36 cellular contexts compared by ENCODE assay signal in genomic region chr9:85704744-85705143, GRCh38.
"Had no signal": no experiment of that assay in that cellular context is flagged by ENCODE, and none has a peak within 500 bp of the region (broad histone marks: within the 10 kb centered on the region; RNA-seq: fewer than 3 reads in every experiment).

No MANE protein-coding gene starts in this region.

- H3K4me3 ChIP-seq: Peyer's patch, SJSA1 had no signal

- H3K27ac ChIP-seq: KMS-11, Peyer's patch, SJSA1, WERI-Rb-1 had no signal

- DNase-seq: activated CD4-positive, alpha-beta T cell treated with anti-CD3 and anti-CD28 coated beads for 1 hour; activated CD4-positive, alpha-beta T cell treated with anti-CD3 and anti-CD28 coated beads for 48 hours; activated CD4-positive, alpha-beta T cell treated with anti-CD3 and anti-CD28 coated beads, Interleukin-2, amount 50 U/mL, for 4 hours; activated CD4-positive, CD25-positive, alpha-beta regulatory T cell; activated CD8-positive, alpha-beta T cell treated with anti-CD3 and anti-CD28 coated beads for 36 hours; activated naive CD4-positive, alpha-beta T cell treated with anti-CD3 and anti-CD28 coated beads, Interleukin-2, amount 10 ng/mL, durations not matched to agents 7 days and 5 days; activated naive CD8-positive, alpha-beta T cell treated with anti-CD3 and anti-CD28 coated beads, Interleukin-2, amount 50 U/mL, for 24 hours; activated T-cell treated with anti-CD3 and anti-CD28 coated beads, Interleukin-2, amount 50 U/mL, for 1 hour; anterior cingulate cortex; caudate nucleus; MM.1S; MV-4-11; NCI-H1092; NCI-H1436 treated with DMSO at 0.1 percent for 48 hours; NCI-H1694 treated with DMSO at 0.1 percent for 48 hours; NCI-H2029; NCI-H2171; NCI-H510A; NCI-H526; NCI-H748 treated with DMSO at 0.1 percent for 48 hours; NK-92 treated with Interleukin-12 subunit alpha and Interleukin-12 subunit beta, amount 100 ng/mL, for 24 hours; PC-3; Peyer's patch; RPMI8226; SHP77 treated with DMSO at 0.1 percent for 48 hours; SK-N-SH; T-cell; T-helper 2 cell; T-helper 9 cell; WERI-Rb-1 had no signal

- ATAC-seq: activated CD8-positive, alpha-beta T cell treated with anti-CD3 and anti-CD28 coated beads for 36 hours; activated naive CD8-positive, alpha-beta T cell treated with anti-CD3 and anti-CD28 coated beads, Interleukin-2, amount 50 U/mL, for 24 hours; PC-3; T-cell had no signal

- FAIRE-seq: bronchial epithelial cell had no signal

- H3K4me3 Mint-ChIP-seq: activated CD8-positive, alpha-beta T cell treated with anti-CD3 and anti-CD28 coated beads for 36 hours; activated naive CD4-positive, alpha-beta T cell treated with anti-CD3 and anti-CD28 coated beads, Interleukin-2, amount 10 ng/mL, durations not matched to agents 7 days and 5 days; activated naive CD8-positive, alpha-beta T cell; activated naive CD8-positive, alpha-beta T cell treated with anti-CD3 and anti-CD28 coated beads, Interleukin-2, amount 50 U/mL, for 24 hours; activated T-helper 1 cell treated with anti-CD3 and anti-CD28 coated beads, Interleukin-12 subunit alpha, Interleukin-12 subunit beta, Interleukin-2, Interleukin-4 antibody, amounts not matched to agents 30 ng/mL and 10 ng/mL and 1 ng/mL, durations not matched to agents 14 hours and 24 hours and 36 hours; brain; T-cell had no signal

- H3K27me3 ChIP-seq: Peyer's patch, SJSA1 had no signal

- H3K27me3 Mint-ChIP-seq: activated CD8-positive, alpha-beta T cell treated with anti-CD3 and anti-CD28 coated beads for 36 hours; activated naive CD4-positive, alpha-beta T cell treated with anti-CD3 and anti-CD28 coated beads, Interleukin-2, amount 10 ng/mL, durations not matched to agents 7 days and 5 days; activated naive CD8-positive, alpha-beta T cell; activated naive CD8-positive, alpha-beta T cell treated with anti-CD3 and anti-CD28 coated beads, Interleukin-2, amount 50 U/mL, for 24 hours; brain; T-cell had no signal

- H3K27ac Mint-ChIP-seq: activated CD8-positive, alpha-beta T cell treated with anti-CD3 and anti-CD28 coated beads for 36 hours; activated naive CD4-positive, alpha-beta T cell treated with anti-CD3 and anti-CD28 coated beads, Interleukin-2, amount 10 ng/mL, durations not matched to agents 7 days and 5 days; activated naive CD8-positive, alpha-beta T cell; activated naive CD8-positive, alpha-beta T cell treated with anti-CD3 and anti-CD28 coated beads, Interleukin-2, amount 50 U/mL, for 24 hours; activated T-helper 1 cell treated with anti-CD3 and anti-CD28 coated beads, Interleukin-12 subunit alpha, Interleukin-12 subunit beta, Interleukin-2, Interleukin-4 antibody, amounts not matched to agents 30 ng/mL and 10 ng/mL and 1 ng/mL, durations not matched to agents 14 hours and 24 hours and 36 hours; brain; T-cell had no signal

- H3K36me3 ChIP-seq: Peyer's patch, SJSA1, WERI-Rb-1 had no signal

- H3K4me1 ChIP-seq: Peyer's patch, SJSA1 had no signal

- H3K9me3 ChIP-seq: Peyer's patch, SJSA1, SK-N-SH had no signal
